In the genomic region with DNA sequence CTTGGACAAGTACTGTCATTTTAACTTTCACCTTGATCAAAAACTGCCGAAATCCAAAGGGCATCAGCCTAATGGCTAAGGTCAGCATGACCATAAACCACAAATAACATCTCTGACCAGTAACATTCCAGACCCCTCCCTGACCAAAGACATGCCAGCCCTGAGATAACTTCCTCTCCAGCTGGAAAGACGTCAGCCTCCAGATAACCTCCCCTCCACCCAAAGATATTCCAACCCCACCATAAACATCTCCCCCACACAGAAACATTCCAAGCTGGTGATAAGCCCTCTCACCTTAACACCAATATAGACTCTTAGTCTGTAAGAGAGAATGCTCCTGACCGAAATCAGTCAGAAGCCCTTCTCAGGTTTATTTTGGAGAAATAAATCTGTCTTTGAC, we compare ENCODE assay signal across 16 cellular contexts. TPM values are rescaled to one million over a fixed set of nuclear protein-coding genes. Genes with fewer than 3 reads are reported as not detected.
DNase-seq lines count a peak whose midpoint lies in the region; ATAC-seq lines count a peak whose summit lies in the region.
"Had no signal": no experiment of that assay in that cellular context is flagged by ENCODE, and none has a peak within 500 bp of the region (broad histone marks: within the 10 kb centered on the region; RNA-seq: fewer than 3 reads in every experiment).

No MANE protein-coding gene starts in this region.

- no peak overlapping the region for H3K4ac ChIP-seq in trophoblast cell (ENCODE audit: low read depth, low read length)

- H2AK5ac ChIP-seq in trophoblast cell (ENCODE audit: low read length): no peak overlapping the region

- H3K36me3 Mint-ChIP-seq in activated T-cell treated with anti-CD3 and anti-CD28 coated beads, Interleukin-2, amount 50 U/mL, for 72 hours (ENCODE audit: insufficient read depth in 2 of 2): no peaks in the 10 kb centered on the region

- no peaks in the 10 kb centered on the region for H3K27me3 ChIP-seq in trophoblast cell (ENCODE audit: insufficient read depth, low read length)

- no peak overlapping the region for H2BK5ac ChIP-seq in trophoblast cell (ENCODE audit: low read depth, low read length, poor library complexity)

- no peaks in the 10 kb centered on the region for H3K4me1 ChIP-seq in trophoblast cell (ENCODE audit: control insufficient read depth in 1 of 2, insufficient read depth in 2 of 2, low read length in 2 of 2)
- H3K4me1 ChIP-seq: BLaER1, HAP-1 had no signal

- H3K79me1 ChIP-seq in trophoblast cell (ENCODE audit: low read length): no peaks in the 10 kb centered on the region

- no peak overlapping the region for H3K14ac ChIP-seq in trophoblast cell (ENCODE audit: low read length)

- no peak overlapping the region for H4K12ac ChIP-seq in trophoblast cell (ENCODE audit: low read depth, low read length)

- H4K91ac ChIP-seq in trophoblast cell (ENCODE audit: low read depth, low read length): no peak overlapping the region

- H3K36me3 ChIP-seq in trophoblast cell (ENCODE audit: control insufficient read depth in 1 of 2, insufficient read depth in 2 of 2, low read length in 2 of 2): no peaks in the 10 kb centered on the region
- H3K36me3 ChIP-seq: BLaER1, HAP-1 had no signal

- ATAC-seq in HG03097 (IDR thresholded peaks at IDR 0.05; ENCODE audit: low FRiP score, unreplicated experiment): no peak
- ATAC-seq in activated T-cell treated with anti-CD3 and anti-CD28 coated beads, Interleukin-2, amount 50 U/mL, for 72 hours (replicated peaks in 1 of 2): no peak
- ATAC-seq: K562 had no signal

- H3K23ac ChIP-seq in trophoblast cell (ENCODE audit: low read length): no peak overlapping the region

- whole genome bisulfite sequencing in trophoblast cell (ENCODE audit: extremely low coverage, insufficient coverage, insufficient read length): no CpG with 5 or more reads among the region's 3 CpGs

- H3K4me3 Mint-ChIP-seq in activated T-cell treated with anti-CD3 and anti-CD28 coated beads, Interleukin-2, amount 50 U/mL, for 72 hours: no peak overlapping the region
- H3K4me3 Mint-ChIP-seq: CD4-positive, CD25-positive, alpha-beta regulatory T cell had no signal

- H3K9me3 ChIP-seq in trophoblast cell (ENCODE audit: insufficient read depth, low read depth, low read length): no peaks in the 10 kb centered on the region
- H3K9me3 ChIP-seq: BLaER1, HAP-1 had no signal

- H2AFZ ChIP-seq in trophoblast cell (ENCODE audit: insufficient read depth, low read length, poor library complexity): no peak overlapping the region

- no peaks in the 10 kb centered on the region for H3K4me1 Mint-ChIP-seq in activated T-cell treated with anti-CD3 and anti-CD28 coated beads, Interleukin-2, amount 50 U/mL, for 72 hours (ENCODE audit: low read depth)

- DNase-seq in NCI-H226 (peak; percentile 59), glomerular visceral epithelial cell (ENCODE audit: extremely low spot score) (peak; percentile 55), trophoblast cell (peak; percentile 24 to 50), NCI-H128 (lab: John Stamatoyannopoulos, UW; ENCODE audit: unreplicated experiment) (no peak)
- DNase-seq in activated T-cell treated with anti-CD3 and anti-CD28 coated beads, Interleukin-2, amount 50 U/mL, for 72 hours: no peak
- DNase-seq: CD4-positive, CD25-positive, alpha-beta regulatory T cell; DMS 273 treated with DMSO at 0.1 percent for 48 hours; GDM1 had no signal

- no peak overlapping the region for H4K8ac ChIP-seq in trophoblast cell (ENCODE audit: low read depth, low read length)

- H2BK120ac ChIP-seq in trophoblast cell (ENCODE audit: insufficient read depth, low read length, poor library complexity): no peak overlapping the region

- H3K27me3 Mint-ChIP-seq in activated T-cell treated with anti-CD3 and anti-CD28 coated beads, Interleukin-2, amount 50 U/mL, for 72 hours (ENCODE audit: low read depth): no peaks in the 10 kb centered on the region
- H3K27me3 Mint-ChIP-seq: CD4-positive, CD25-positive, alpha-beta regulatory T cell had no signal

- no peak overlapping the region for H3K27ac ChIP-seq in trophoblast cell (ENCODE audit: low read depth, low read length)
- H3K27ac ChIP-seq: BLaER1, HL-60 had no signal

- no peaks in the 10 kb centered on the region for H3K79me2 ChIP-seq in trophoblast cell (ENCODE audit: control insufficient read depth, insufficient read depth, low read length, poor library complexity)

- H3K27ac Mint-ChIP-seq in activated T-cell treated with anti-CD3 and anti-CD28 coated beads, Interleukin-2, amount 50 U/mL, for 72 hours: no peak overlapping the region

- H3K4me3 ChIP-seq in trophoblast cell (ENCODE audit: low read depth, low read length): no peak overlapping the region
- H3K4me3 ChIP-seq: BLaER1, HAP-1, K562 had no signal

- no peak overlapping the region for H2BK12ac ChIP-seq in trophoblast cell (ENCODE audit: low read length)

- H3K9ac ChIP-seq in trophoblast cell (ENCODE audit: low read length): no peak overlapping the region
- H3K9ac ChIP-seq: BLaER1 had no signal

- no peak overlapping the region for H3K4me2 ChIP-seq in trophoblast cell (ENCODE audit: low read length)
- H3K4me2 ChIP-seq: BLaER1 had no signal

- H3K9me3 Mint-ChIP-seq in activated T-cell treated with anti-CD3 and anti-CD28 coated beads, Interleukin-2, amount 50 U/mL, for 72 hours: peaks cover 0 to 2% of the 10 kb centered on the region in 2 donors

- no peak overlapping the region for H3K18ac ChIP-seq in trophoblast cell (ENCODE audit: low read length)

RNA-seq across cellular contexts. Expression of a gene that starts 7.4 kb away (rescaled TPM):
- not detected in 2 replicates for polyA plus RNA-seq in trophoblast cell (2013)
- total RNA-seq in activated T-cell treated with anti-CD3 and anti-CD28 coated beads, Interleukin-2, amount 50 U/mL, for 72 hours: under 1 TPM in 1 of 2 donors, not detected in 1; 0.38 TPM
- total RNA-seq: A673, Daoy, H1, K562 had no signal
- polyA plus RNA-seq: H1, K562 had no signal

Comparison
In these comparisons a context has a peak if more than half of its experiments do, and no peak if none do; other contexts are left out.
1. DNase-seq: peak in NCI-H226 (single experiment), glomerular visceral epithelial cell (single experiment) and trophoblast cell (2 of 2); none in activated T-cell treated with anti-CD3 and anti-CD28 coated beads, Interleukin-2, amount 50 U/mL, for 72 hours (0 of 2) and NCI-H128 (single experiment).